Comparison of ENCODE assay signal across 8 cellular contexts in the genomic region with DNA sequence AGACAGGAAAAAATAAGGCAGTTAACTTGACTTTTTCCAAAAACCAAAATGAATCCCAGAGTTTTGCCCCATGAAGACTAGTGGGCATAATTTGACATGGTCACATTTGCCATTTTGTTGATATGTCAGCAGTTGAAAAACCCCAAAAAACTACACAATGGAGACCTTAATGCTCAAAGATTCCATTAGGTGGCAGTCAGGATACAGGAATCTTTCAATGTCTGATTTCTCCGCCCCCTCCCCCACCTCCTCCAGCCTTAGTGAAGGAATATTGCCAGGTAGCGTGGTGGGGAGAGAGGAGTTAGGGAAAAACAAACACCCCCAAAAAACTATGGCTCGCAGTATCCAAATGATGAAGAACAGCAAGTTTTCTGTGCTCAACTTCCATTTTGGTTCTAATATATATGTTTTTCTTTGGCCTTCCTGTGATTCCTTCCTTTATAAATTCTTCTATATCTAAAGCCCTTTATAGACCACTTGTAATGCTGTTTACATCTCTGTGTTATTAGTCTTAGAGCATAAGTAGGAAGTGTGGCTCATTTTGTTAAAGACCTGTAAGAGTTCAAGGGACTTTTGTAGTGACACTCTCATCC. TPM values are rescaled to one million over a fixed set of nuclear protein-coding genes. Genes with fewer than 3 reads are reported as not detected.
DNase-seq lines count a peak whose midpoint lies in the region; ATAC-seq, FAIRE-seq and TF ChIP-seq lines count a peak whose summit lies in the region.

No MANE protein-coding gene starts in this region.

- no peak overlapping the region for H3K27ac Mint-ChIP-seq in activated CD8-positive, alpha-beta T cell treated with anti-CD3 and anti-CD28 coated beads for 36 hours

- H2AFZ ChIP-seq in parathyroid adenoma = no peak overlapping the region

- no peaks in the 10 kb centered on the region for H3K79me2 ChIP-seq in parathyroid adenoma

- H3K4me3 Mint-ChIP-seq in activated CD8-positive, alpha-beta T cell treated with anti-CD3 and anti-CD28 coated beads for 36 hours = no peak overlapping the region

- no peaks in the 10 kb centered on the region for H3K27me3 ChIP-seq in parathyroid adenoma (ENCODE audit: control insufficient read depth, insufficient read depth, low read length)

- peak; percentile 66 for DNase-seq in DMS114 treated with DMSO at 0.1 percent for 48 hours (lab: John Stamatoyannopoulos, UW; ENCODE audit: unreplicated experiment)
- DNase-seq in H54 (ENCODE audit: insufficient read length, low spot score) = no peak
- peak; percentile 68 for DNase-seq in NCI-H2227 (lab: John Stamatoyannopoulos, UW; ENCODE audit: unreplicated experiment)
- peak; percentile 56 for DNase-seq in activated CD8-positive, alpha-beta T cell treated with anti-CD3 and anti-CD28 coated beads for 36 hours
- DNase-seq in fibroblast of villous mesenchyme (ENCODE audit: low read depth) = peak; percentile 66
- no peak for DNase-seq in T1000 (lab: John Stamatoyannopoulos, UW)

- no peak overlapping the region for H3K27ac ChIP-seq in parathyroid adenoma

- H3K36me3 Mint-ChIP-seq in activated CD8-positive, alpha-beta T cell treated with anti-CD3 and anti-CD28 coated beads for 36 hours (ENCODE audit: low read depth) = no peaks in the 10 kb centered on the region

- POLR2A ChIA-PET in activated CD8-positive, alpha-beta T cell treated with anti-CD3 and anti-CD28 coated beads for 36 hours (lab: Charles Lee) = no interaction called here

- H3K4me2 ChIP-seq in parathyroid adenoma (ENCODE audit: low read length) = no peak overlapping the region

- peak; percentile 67 for ATAC-seq in activated CD8-positive, alpha-beta T cell treated with anti-CD3 and anti-CD28 coated beads for 36 hours
- ATAC-seq in GM21360 (IDR thresholded peaks at IDR 0.05; ENCODE audit: unreplicated experiment) = no peak

- CTCF ChIA-PET in activated CD8-positive, alpha-beta T cell treated with anti-CD3 and anti-CD28 coated beads for 36 hours (lab: Charles Lee) = interaction anchor here (1.0 to 2.4 kb wide), 13 partner anchors 9 to 288 kb away, joined by 3 to 22 read pairs (median 4); no protein-coding TSS in a partner anchor

- TF ChIP-seq POLR2A in H54 (IDR thresholded peaks at IDR 0.05; ENCODE audit: low read depth, low read length) = no peak

- H3K27me3 Mint-ChIP-seq in activated CD8-positive, alpha-beta T cell treated with anti-CD3 and anti-CD28 coated beads for 36 hours = peaks cover 6% of the 10 kb centered on the region

- H3K9me3 Mint-ChIP-seq in activated CD8-positive, alpha-beta T cell treated with anti-CD3 and anti-CD28 coated beads for 36 hours = no peaks in the 10 kb centered on the region

- H3K4me3 ChIP-seq in fibroblast of villous mesenchyme (ENCODE audit: low read depth, low read length) (no peak overlapping the region), parathyroid adenoma (ENCODE audit: low read depth, low read length) (no peak overlapping the region)

- FAIRE-seq in H54 (lab: Jason Lieb, UNC) = peak; percentile 41

- H3K4me1 Mint-ChIP-seq in activated CD8-positive, alpha-beta T cell treated with anti-CD3 and anti-CD28 coated beads for 36 hours (ENCODE audit: low read depth) = peaks cover 20% of the 10 kb centered on the region

- H3K9ac ChIP-seq in parathyroid adenoma = no peak overlapping the region

- no peaks in the 10 kb centered on the region for H3K36me3 ChIP-seq in parathyroid adenoma (ENCODE audit: control insufficient read depth, insufficient read depth, low read length)

- H3K4me1 ChIP-seq in parathyroid adenoma = no peaks in the 10 kb centered on the region

- H3K9me3 ChIP-seq in parathyroid adenoma (ENCODE audit: control insufficient read depth, low read length) = no peaks in the 10 kb centered on the region

- intact Hi-C loops in activated CD8-positive, alpha-beta T cell treated with anti-CD3 and anti-CD28 coated beads for 36 hours (cut with micrococcal nuclease) = loop anchor here (2.0 to 5.0 kb wide), 3 partner anchors 111 to 235 kb away; no protein-coding TSS in a partner anchor

- TF ChIP-seq CTCF in activated CD8-positive, alpha-beta T cell treated with anti-CD3 and anti-CD28 coated beads for 36 hours (IDR thresholded peaks at IDR 0.05) = peak; percentile 64
- peak; percentile 75 for TF ChIP-seq CTCF in fibroblast of villous mesenchyme (IDR thresholded peaks at IDR 0.05; ENCODE audit: insufficient read depth, low read depth, low read length)
- TF ChIP-seq CTCF in parathyroid adenoma (IDR thresholded peaks at IDR 0.05) = peak; percentile 64

RNA-seq across cellular contexts. Expression of a gene that starts 6.7 kb away (rescaled TPM):
- total RNA-seq in activated CD8-positive, alpha-beta T cell treated with anti-CD3 and anti-CD28 coated beads for 36 hours = 10 to 100 TPM; 39.7 to 42.4 TPM
- 6.8 and 11.7 TPM in 2 replicates for total RNA-seq in fibroblast of villous mesenchyme

Comparison
In these comparisons a context has a peak if more than half of its experiments do, and no peak if none do; other contexts are left out.
1. DNase-seq: peak in DMS114 treated with DMSO at 0.1 percent for 48 hours (single experiment), NCI-H2227 (single experiment), activated CD8-positive, alpha-beta T cell treated with anti-CD3 and anti-CD28 coated beads for 36 hours (single experiment) and fibroblast of villous mesenchyme (single experiment); none in H54 (single experiment) and T1000 (single experiment).
2. Peak in every context shown above with its lines, with median percentiles within 50 percentile points of each other: CTCF ChIP-seq.